1 cellular context compared by ENCODE assay signal in the genomic region with DNA sequence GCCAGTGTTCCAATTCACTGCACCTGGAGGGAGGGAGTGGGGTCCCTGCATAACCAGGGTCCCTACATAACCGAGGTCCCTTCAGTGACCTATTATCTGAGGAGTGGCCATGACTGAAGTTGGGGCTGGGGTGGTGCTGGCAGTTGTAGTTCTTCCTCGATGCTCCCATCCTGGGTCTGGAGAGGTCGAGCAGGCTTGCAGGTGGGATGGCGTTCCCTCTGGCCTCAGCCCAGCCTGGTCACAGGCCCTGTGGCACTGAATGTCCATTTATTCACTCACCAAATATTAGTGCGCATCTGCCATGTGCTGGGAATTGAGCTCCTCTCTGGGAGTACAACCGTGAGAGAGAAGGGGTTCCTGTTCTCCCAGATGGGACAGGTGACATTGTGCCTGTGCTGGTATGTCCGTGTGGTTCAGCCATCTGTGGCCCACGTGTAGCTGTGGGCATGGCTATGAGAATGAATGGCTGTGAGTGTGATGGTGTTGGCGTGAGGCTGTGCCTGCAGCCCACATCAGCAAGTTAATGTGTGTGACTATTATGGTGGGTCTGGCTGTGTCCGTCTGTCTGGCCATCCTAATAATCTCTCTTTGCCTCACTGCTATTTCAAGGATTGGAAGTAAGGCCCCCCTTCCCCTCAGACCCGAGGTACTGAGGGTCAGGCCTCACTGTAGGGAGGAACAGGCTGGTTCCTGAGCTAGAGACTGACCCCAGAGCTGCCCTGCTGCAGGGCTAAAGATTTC.
TF ChIP-seq lines count a peak whose summit lies in the region.

No MANE protein-coding gene starts in this region.

TF ChIP-seq in K562, 482 proteins besides CTCF, POLR2A, EP300 and RAD21 (continues in another document):
- TF ChIP-seq ATF7 (IDR thresholded peaks at IDR 0.05), result no peak
- TF ChIP-seq RBM34 (IDR thresholded peaks at IDR 0.05; ENCODE audit: borderline replicate concordance, insufficient read depth, low read length), result no peak
- no peak for TF ChIP-seq HCFC1 (IDR thresholded peaks at IDR 0.05; ENCODE audit: low read depth, low read length)
- TF ChIP-seq TARDBP (IDR thresholded peaks at IDR 0.05), result no peak
- no peak for TF ChIP-seq ZBTB8A (IDR thresholded peaks at IDR 0.05; ENCODE audit: partially characterized antibody)
- no peak for TF ChIP-seq ZNF212 (CRISPR knock-in tag; IDR thresholded peaks at IDR 0.05)
- peak; percentile 26; the same call in 1 of the 2 replicates for TF ChIP-seq HDGF (IDR thresholded peaks at IDR 0.05)
- TF ChIP-seq, protein P1, sequence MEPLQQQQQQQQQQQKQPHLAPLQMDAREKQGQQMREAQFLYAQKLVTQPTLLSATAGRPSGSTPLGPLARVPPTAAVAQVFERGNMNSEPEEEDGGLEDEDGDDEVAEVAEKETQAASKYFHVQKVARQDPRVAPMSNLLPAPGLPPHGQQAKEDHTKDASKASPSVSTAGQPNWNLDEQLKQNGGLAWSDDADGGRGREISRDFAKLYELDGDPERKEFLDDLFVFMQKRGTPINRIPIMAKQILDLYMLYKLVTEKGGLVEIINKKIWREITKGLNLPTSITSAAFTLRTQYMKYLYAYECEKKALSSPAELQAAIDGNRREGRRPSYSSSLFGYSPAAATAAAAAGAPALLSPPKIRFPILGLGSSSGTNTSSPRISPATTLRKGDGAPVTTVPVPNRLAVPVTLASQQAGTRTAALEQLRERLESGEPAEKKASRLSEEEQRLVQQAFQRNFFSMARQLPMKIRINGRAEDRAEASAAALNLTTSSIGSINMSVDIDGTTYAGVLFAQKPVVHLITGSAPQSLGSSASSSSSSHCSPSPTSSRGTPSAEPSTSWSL (CRISPR knock-in tag; IDR thresholded peaks at IDR 0.05; ENCODE audit: borderline replicate concordance), result 0 out of 2 replicates have a peak, but pooled peaks have one; percentile 56
- 0 out of 2 replicates have a peak, but pooled peaks have one; percentile 2 for TF ChIP-seq PPARD (CRISPR knock-in tag; IDR thresholded peaks at IDR 0.05)
- TF ChIP-seq FOSL1 (tag; conservative IDR thresholded peaks at IDR 0.05), result no peak
- TF ChIP-seq ELF1 (tag; IDR thresholded peaks at IDR 0.05), result no peak
- TF ChIP-seq, protein P2, sequence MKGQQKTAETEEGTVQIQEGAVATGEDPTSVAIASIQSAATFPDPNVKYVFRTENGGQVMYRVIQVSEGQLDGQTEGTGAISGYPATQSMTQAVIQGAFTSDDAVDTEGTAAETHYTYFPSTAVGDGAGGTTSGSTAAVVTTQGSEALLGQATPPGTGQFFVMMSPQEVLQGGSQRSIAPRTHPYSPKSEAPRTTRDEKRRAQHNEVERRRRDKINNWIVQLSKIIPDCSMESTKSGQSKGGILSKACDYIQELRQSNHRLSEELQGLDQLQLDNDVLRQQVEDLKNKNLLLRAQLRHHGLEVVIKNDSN (CRISPR knock-in tag; IDR thresholded peaks at IDR 0.05), result peak; percentile 40; the same call in 1 of the 2 replicates
- TF ChIP-seq, protein P3, sequence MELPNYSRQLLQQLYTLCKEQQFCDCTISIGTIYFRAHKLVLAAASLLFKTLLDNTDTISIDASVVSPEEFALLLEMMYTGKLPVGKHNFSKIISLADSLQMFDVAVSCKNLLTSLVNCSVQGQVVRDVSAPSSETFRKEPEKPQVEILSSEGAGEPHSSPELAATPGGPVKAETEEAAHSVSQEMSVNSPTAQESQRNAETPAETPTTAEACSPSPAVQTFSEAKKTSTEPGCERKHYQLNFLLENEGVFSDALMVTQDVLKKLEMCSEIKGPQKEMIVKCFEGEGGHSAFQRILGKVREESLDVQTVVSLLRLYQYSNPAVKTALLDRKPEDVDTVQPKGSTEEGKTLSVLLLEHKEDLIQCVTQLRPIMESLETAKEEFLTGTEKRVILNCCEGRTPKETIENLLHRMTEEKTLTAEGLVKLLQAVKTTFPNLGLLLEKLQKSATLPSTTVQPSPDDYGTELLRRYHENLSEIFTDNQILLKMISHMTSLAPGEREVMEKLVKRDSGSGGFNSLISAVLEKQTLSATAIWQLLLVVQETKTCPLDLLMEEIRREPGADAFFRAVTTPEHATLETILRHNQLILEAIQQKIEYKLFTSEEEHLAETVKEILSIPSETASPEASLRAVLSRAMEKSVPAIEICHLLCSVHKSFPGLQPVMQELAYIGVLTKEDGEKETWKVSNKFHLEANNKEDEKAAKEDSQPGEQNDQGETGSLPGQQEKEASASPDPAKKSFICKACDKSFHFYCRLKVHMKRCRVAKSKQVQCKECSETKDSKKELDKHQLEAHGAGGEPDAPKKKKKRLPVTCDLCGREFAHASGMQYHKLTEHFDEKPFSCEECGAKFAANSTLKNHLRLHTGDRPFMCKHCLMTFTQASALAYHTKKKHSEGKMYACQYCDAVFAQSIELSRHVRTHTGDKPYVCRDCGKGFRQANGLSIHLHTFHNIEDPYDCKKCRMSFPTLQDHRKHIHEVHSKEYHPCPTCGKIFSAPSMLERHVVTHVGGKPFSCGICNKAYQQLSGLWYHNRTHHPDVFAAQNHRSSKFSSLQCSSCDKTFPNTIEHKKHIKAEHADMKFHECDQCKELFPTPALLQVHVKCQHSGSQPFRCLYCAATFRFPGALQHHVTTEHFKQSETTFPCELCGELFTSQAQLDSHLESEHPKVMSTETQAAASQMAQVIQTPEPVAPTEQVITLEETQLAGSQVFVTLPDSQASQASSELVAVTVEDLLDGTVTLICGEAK (IDR thresholded peaks at IDR 0.05), result no peak
- TF ChIP-seq, protein P3 (CRISPR knock-in tag; IDR thresholded peaks at IDR 0.05), result 0 out of 2 replicates have a peak, but pooled peaks have one; percentile 29
- no peak for TF ChIP-seq ZFP1 (CRISPR knock-in tag; IDR thresholded peaks at IDR 0.05)
- no peak for TF ChIP-seq TAF15 (IDR thresholded peaks at IDR 0.05; ENCODE audit: low read depth, low read length)
- TF ChIP-seq, protein P4, sequence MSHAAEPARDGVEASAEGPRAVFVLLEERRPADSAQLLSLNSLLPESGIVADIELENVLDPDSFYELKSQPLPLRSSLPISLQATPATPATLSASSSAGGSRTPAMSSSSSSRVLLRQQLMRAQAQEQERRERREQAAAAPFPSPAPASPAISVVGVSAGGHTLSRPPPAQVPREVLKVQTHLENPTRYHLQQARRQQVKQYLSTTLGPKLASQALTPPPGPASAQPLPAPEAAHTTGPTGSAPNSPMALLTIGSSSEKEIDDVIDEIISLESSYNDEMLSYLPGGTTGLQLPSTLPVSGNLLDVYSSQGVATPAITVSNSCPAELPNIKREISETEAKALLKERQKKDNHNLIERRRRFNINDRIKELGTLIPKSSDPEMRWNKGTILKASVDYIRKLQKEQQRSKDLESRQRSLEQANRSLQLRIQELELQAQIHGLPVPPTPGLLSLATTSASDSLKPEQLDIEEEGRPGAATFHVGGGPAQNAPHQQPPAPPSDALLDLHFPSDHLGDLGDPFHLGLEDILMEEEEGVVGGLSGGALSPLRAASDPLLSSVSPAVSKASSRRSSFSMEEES (CRISPR knock-in tag; IDR thresholded peaks at IDR 0.05), result no peak
- TF ChIP-seq NFXL1 (CRISPR knock-in tag; IDR thresholded peaks at IDR 0.05), result 0 out of 2 replicates have a peak, but pooled peaks have one; percentile 45
- no peak for TF ChIP-seq TGIF2 (CRISPR knock-in tag; IDR thresholded peaks at IDR 0.05)
- TF ChIP-seq CBFA2T2 (conservative IDR thresholded peaks at IDR 0.05), result no peak
- TF ChIP-seq ZNF785 (CRISPR knock-in tag; IDR thresholded peaks at IDR 0.05), result no peak
- 0 out of 2 replicates have a peak, but pooled peaks have one; percentile 40 for TF ChIP-seq ZNF76 (CRISPR knock-in tag; IDR thresholded peaks at IDR 0.05; ENCODE audit: borderline replicate concordance)
- TF ChIP-seq CBFB (CRISPR knock-in tag; IDR thresholded peaks at IDR 0.05), result no peak
- TF ChIP-seq POLR3A (IDR thresholded peaks at IDR 0.05; ENCODE audit: borderline replicate concordance, extremely low read depth, insufficient read depth, insufficient read length), result no peak
- TF ChIP-seq ARHGAP35 (IDR thresholded peaks at IDR 0.05; ENCODE audit: partially characterized antibody), result no peak
- TF ChIP-seq HNRNPUL1 (IDR thresholded peaks at IDR 0.05; ENCODE audit: low read length), result no peak
- no peak for TF ChIP-seq PCBP2 (IDR thresholded peaks at IDR 0.05; ENCODE audit: low read depth, low read length, poor library complexity, severe bottlenecking)
- TF ChIP-seq PRPF4 (IDR thresholded peaks at IDR 0.05; ENCODE audit: insufficient read depth, low read depth, low read length, poor library complexity, severe bottlenecking), result no peak
- TF ChIP-seq HDAC1 (IDR thresholded peaks at IDR 0.05), result no peak
- TF ChIP-seq, protein P5, sequence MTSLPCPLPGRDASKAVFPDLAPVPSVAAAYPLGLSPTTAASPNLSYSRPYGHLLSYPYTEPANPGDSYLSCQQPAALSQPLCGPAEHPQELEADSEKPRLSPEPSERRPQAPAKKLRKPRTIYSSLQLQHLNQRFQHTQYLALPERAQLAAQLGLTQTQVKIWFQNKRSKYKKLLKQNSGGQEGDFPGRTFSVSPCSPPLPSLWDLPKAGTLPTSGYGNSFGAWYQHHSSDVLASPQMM (CRISPR knock-in tag; IDR thresholded peaks at IDR 0.05), result no peak
- TF ChIP-seq, protein P6, sequence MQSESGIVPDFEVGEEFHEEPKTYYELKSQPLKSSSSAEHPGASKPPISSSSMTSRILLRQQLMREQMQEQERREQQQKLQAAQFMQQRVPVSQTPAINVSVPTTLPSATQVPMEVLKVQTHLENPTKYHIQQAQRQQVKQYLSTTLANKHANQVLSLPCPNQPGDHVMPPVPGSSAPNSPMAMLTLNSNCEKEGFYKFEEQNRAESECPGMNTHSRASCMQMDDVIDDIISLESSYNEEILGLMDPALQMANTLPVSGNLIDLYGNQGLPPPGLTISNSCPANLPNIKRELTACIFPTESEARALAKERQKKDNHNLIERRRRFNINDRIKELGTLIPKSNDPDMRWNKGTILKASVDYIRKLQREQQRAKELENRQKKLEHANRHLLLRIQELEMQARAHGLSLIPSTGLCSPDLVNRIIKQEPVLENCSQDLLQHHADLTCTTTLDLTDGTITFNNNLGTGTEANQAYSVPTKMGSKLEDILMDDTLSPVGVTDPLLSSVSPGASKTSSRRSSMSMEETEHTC (IDR thresholded peaks at IDR 0.05), result no peak
- no peak for TF ChIP-seq FOXA1 (IDR thresholded peaks at IDR 0.05; ENCODE audit: borderline replicate concordance)
- TF ChIP-seq STAT5B (CRISPR knock-in tag; IDR thresholded peaks at IDR 0.05), result no peak
- TF ChIP-seq FOXA3 (CRISPR knock-in tag; conservative IDR thresholded peaks at IDR 0.05 in 1 of 2, IDR thresholded peaks at IDR 0.05 in 1 of 2), result peak in 1 of 2 experiments; percentile 22; a peak in 1 of 4 replicates
- no peak for TF ChIP-seq PTBP1 (IDR thresholded peaks at IDR 0.05; ENCODE audit: low read depth, low read length)
- TF ChIP-seq GABPB2 (CRISPR knock-in tag; conservative IDR thresholded peaks at IDR 0.05), result 0 out of 2 replicates have a peak, but pooled peaks have one; percentile 25
- peak in 1 of 2 experiments; percentile 36; a peak in 1 of 4 replicates for TF ChIP-seq TEAD1 (CRISPR knock-in tag; IDR thresholded peaks at IDR 0.05)
- TF ChIP-seq, protein P7, sequence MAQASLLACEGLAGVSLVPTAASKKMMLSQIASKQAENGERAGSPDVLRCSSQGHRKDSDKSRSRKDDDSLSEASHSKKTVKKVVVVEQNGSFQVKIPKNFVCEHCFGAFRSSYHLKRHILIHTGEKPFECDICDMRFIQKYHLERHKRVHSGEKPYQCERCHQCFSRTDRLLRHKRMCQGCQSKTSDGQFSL (CRISPR knock-in tag; IDR thresholded peaks at IDR 0.05), result no peak
- TF ChIP-seq, protein P7 (tag; IDR thresholded peaks at IDR 0.05), result no peak
- TF ChIP-seq ZNF57 (CRISPR knock-in tag; IDR thresholded peaks at IDR 0.05), result no peak
- no peak for TF ChIP-seq SIRT6 (IDR thresholded peaks at IDR 0.05; ENCODE audit: low read depth, low read length)
- TF ChIP-seq ZNF224 (CRISPR knock-in tag; IDR thresholded peaks at IDR 0.05), result no peak
- 0 out of 2 replicates have a peak, but pooled peaks have one; percentile 38 for TF ChIP-seq NR4A1 (CRISPR knock-in tag; IDR thresholded peaks at IDR 0.05)
- TF ChIP-seq NR4A1 (tag; IDR thresholded peaks at IDR 0.05), result no peak
- 0 out of 2 replicates have a peak, but pooled peaks have one; percentile 23 for TF ChIP-seq ZNF583 (CRISPR knock-in tag; IDR thresholded peaks at IDR 0.05)
